8 cellular contexts compared by ENCODE assay signal in the genomic region with DNA sequence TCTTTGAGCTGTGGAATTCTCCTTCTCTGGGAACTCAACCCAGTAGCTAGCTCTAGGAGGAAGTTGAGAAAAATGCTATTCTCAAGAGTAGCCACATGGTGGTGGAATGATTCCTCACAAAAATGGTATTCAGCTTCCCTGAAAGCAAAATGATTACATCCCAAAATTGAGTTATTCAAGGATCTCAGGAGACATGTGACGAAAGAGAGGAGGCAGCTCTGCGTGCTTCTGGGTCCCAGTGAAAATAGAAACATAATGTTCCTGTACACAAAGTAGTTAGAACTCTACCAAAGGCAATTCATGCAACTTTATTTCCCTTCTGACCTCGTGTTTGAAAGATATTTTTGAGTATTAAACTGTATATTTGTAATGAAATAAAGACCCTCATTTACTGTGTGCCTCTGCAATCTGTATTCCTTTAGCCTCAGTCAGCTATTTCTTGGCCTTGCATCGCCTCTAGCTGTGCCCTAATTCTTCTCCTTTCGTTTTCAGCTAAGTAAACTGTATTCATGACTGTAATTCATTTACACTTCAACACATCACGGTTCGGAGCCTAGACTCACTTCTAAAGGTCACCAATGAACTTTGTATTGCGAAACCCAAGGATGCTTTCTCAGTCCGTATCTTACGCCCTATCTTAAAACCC.
A peak's percentile ranks its signal among the peaks of the same experiment; 100 is the strongest.
DNase-seq lines count a peak whose midpoint lies in the region; ATAC-seq, FAIRE-seq and TF ChIP-seq lines count a peak whose summit lies in the region.

No MANE protein-coding gene starts in this region.

- H3K27me3 ChIP-seq in left ventricle myocardium inferior (ENCODE audit: low read depth) = no peaks in the 10 kb centered on the region

- peak; percentile 68 for FAIRE-seq in A204.1 (lab: Jason Lieb, UNC)

- no peak for DNase-seq in GM10248 (ENCODE audit: extremely low spot score)
- DNase-seq in activated naive CD8-positive, alpha-beta T cell treated with anti-CD3 and anti-CD28 coated beads, Interleukin-2, amount 50 U/mL, for 24 hours = no peak
- DNase-seq in left ventricle myocardium inferior = no peak
- peak; percentile 37 for DNase-seq in retinal pigment epithelial cell (ENCODE audit: low read depth)
- DNase-seq in germinal center (ENCODE audit: low spot score) = no peak
- DNase-seq in occipital lobe (lab: John Stamatoyannopoulos, UW) = no peak

- H3K4me1 ChIP-seq in left ventricle myocardium inferior = peaks cover 8% of the 10 kb centered on the region

- no peaks in the 10 kb centered on the region for H3K36me3 Mint-ChIP-seq in activated naive CD8-positive, alpha-beta T cell treated with anti-CD3 and anti-CD28 coated beads, Interleukin-2, amount 50 U/mL, for 24 hours (ENCODE audit: low read depth)

- intact Hi-C loops in left ventricle myocardium inferior (cut with micrococcal nuclease) = loop anchor here (5.0 kb wide), 1 partner anchor 376 kb away; no protein-coding TSS in a partner anchor

- H3K4me3 ChIP-seq in left ventricle myocardium inferior = peak overlapping the region; percentile 39
- H3K4me3 ChIP-seq in retinal pigment epithelial cell (ENCODE audit: low read length) = no peak overlapping the region

- CTCF ChIA-PET in GM10248 (lab: Yijun Ruan, JAX) = interaction anchor here (0.8 to 3.1 kb wide), 14 partner anchors 10 to 379 kb away, joined by 3 to 25 read pairs (median 8); no protein-coding TSS in a partner anchor

- peak; percentile 45 for TF ChIP-seq CTCF in GM10248 (IDR thresholded peaks at IDR 0.05; ENCODE audit: control extremely low read depth, extremely low read depth, low read depth, missing control alignments)
- TF ChIP-seq CTCF in LNCAP (IDR thresholded peaks at IDR 0.05) = peak; percentile 80
- TF ChIP-seq CTCF in left ventricle myocardium inferior (IDR thresholded peaks at IDR 0.05; ENCODE audit: borderline replicate concordance) = peak; percentile 74
- peak; percentile 66 for TF ChIP-seq CTCF in retinal pigment epithelial cell (conservative IDR thresholded peaks at IDR 0.05; ENCODE audit: low read depth, low read length)

- H3K9me3 Mint-ChIP-seq in activated naive CD8-positive, alpha-beta T cell treated with anti-CD3 and anti-CD28 coated beads, Interleukin-2, amount 50 U/mL, for 24 hours = no peaks in the 10 kb centered on the region

- peak overlapping the region; percentile 76 for H3K27ac ChIP-seq in left ventricle myocardium inferior (replicated peaks)

- POLR2A ChIA-PET in GM10248 (lab: Yijun Ruan, JAX) = no interaction called here

- H3K27ac Mint-ChIP-seq in activated naive CD8-positive, alpha-beta T cell treated with anti-CD3 and anti-CD28 coated beads, Interleukin-2, amount 50 U/mL, for 24 hours = no peak overlapping the region

- no peaks in the 10 kb centered on the region for H3K36me3 ChIP-seq in left ventricle myocardium inferior

- peaks cover 12% of the 10 kb centered on the region for H3K27me3 Mint-ChIP-seq in activated naive CD8-positive, alpha-beta T cell treated with anti-CD3 and anti-CD28 coated beads, Interleukin-2, amount 50 U/mL, for 24 hours

- H3K4me3 Mint-ChIP-seq in activated naive CD8-positive, alpha-beta T cell treated with anti-CD3 and anti-CD28 coated beads, Interleukin-2, amount 50 U/mL, for 24 hours = no peak overlapping the region

- H3K4me1 Mint-ChIP-seq in activated naive CD8-positive, alpha-beta T cell treated with anti-CD3 and anti-CD28 coated beads, Interleukin-2, amount 50 U/mL, for 24 hours = peaks cover 4% of the 10 kb centered on the region

- peak; percentile 36 for ATAC-seq in activated naive CD8-positive, alpha-beta T cell treated with anti-CD3 and anti-CD28 coated beads, Interleukin-2, amount 50 U/mL, for 24 hours

- no peaks in the 10 kb centered on the region for H3K9me3 ChIP-seq in left ventricle myocardium inferior (replicated peaks)
